24 cellular contexts compared by ENCODE assay signal in the genomic region with DNA sequence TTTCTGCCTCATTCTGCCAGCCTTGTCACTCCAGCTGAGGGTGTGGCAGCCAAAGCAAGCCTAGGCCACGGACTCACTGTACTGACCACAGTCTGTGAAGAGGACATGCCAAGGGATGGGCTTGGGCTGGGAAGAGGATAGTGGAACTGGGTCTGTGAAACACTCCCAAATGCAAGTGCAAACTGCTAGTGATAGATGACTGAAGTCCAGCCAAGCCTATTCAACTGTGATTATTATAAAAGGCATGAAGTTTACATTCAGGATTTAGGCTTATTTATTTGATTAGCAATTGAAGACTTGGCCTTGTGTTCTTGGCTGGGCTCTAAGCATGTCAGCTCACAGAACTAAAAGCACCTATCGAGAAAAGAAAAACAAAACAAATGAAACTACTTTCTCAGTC.
DNase-seq lines count a peak whose midpoint lies in the region; ATAC-seq, FAIRE-seq and TF ChIP-seq lines count a peak whose summit lies in the region.
"Had no signal": no experiment of that assay in that cellular context is flagged by ENCODE, and none has a peak within 500 bp of the region (broad histone marks: within the 10 kb centered on the region; RNA-seq: fewer than 3 reads in every experiment).

No MANE protein-coding gene starts in this region.

- no peak overlapping the region for H4K91ac ChIP-seq in neuronal stem cell (ENCODE audit: low read depth, low read length, poor library complexity)

- H3K79me2 ChIP-seq in fibroblast of lung (ENCODE audit: control insufficient read depth, insufficient read depth, low read length), result no peaks in the 10 kb centered on the region

- H3K27me3 ChIP-seq in MG63 (no peaks in the 10 kb centered on the region), bronchial epithelial cell (ENCODE audit: control insufficient read depth, insufficient read depth, low read length) (no peaks in the 10 kb centered on the region), fibroblast of lung (ENCODE audit: control insufficient read depth, insufficient read depth, low read length) (no peaks in the 10 kb centered on the region), neuronal stem cell (ENCODE audit: control insufficient read depth in 3 of 3, insufficient read depth in 3 of 3, low read depth in 1 of 3, low read length in 3 of 3) (no peaks in the 10 kb centered on the region), left lung (no peaks in the 10 kb centered on the region)

- no peak overlapping the region for H2BK120ac ChIP-seq in neuronal stem cell (ENCODE audit: low read depth, low read length)

- H3K9me3 ChIP-seq in MG63, result no peaks in the 10 kb centered on the region
- H3K9me3 ChIP-seq in fibroblast of lung (ENCODE audit: control insufficient read depth, insufficient read depth, low read depth, low read length), result no peaks in the 10 kb centered on the region
- H3K9me3 ChIP-seq in neuronal stem cell (replicated peaks in 1 of 2; ENCODE audit: control insufficient read depth in 2 of 2, insufficient read depth in 1 of 2, low read depth in 1 of 2, low read length in 2 of 2), result no peaks in the 10 kb centered on the region
- H3K9me3 ChIP-seq in left lung, result no peaks in the 10 kb centered on the region
- H3K9me3 ChIP-seq: SK-N-SH had no signal

- H3K4me1 ChIP-seq in fibroblast of lung (ENCODE audit: control insufficient read depth, extremely low read depth, insufficient read depth, low read length) (peaks cover 2% of the 10 kb centered on the region), neuronal stem cell (ENCODE audit: control insufficient read depth in 2 of 2, insufficient read depth in 1 of 2, low read depth in 1 of 2, low read length in 2 of 2) (no peaks in the 10 kb centered on the region), left lung (peaks cover 0 to 3% of the 10 kb centered on the region in 2 donors)

- TF ChIP-seq CTCF in bronchial epithelial cell (IDR thresholded peaks at IDR 0.05; ENCODE audit: insufficient read depth, low read length, severe bottlenecking) (no peak), fibroblast of lung (conservative IDR thresholded peaks at IDR 0.05 in 1 of 2, IDR thresholded peaks at IDR 0.05 in 1 of 2; ENCODE audit: low read depth in 1 of 2, low read length in 2 of 2) (no peak), left lung (IDR thresholded peaks at IDR 0.05) (no peak)

- H3K9ac ChIP-seq in fibroblast of lung (ENCODE audit: insufficient read depth, low read length) (no peak overlapping the region), neuronal stem cell (ENCODE audit: low read depth, low read length, poor library complexity) (peak overlapping the region; percentile 5)
- H3K9ac ChIP-seq: SK-N-SH had no signal

- intact Hi-C loops in left lung (cut with DNase I), result no loop called here

- H3K36me3 ChIP-seq in MG63 (no peaks in the 10 kb centered on the region), bronchial epithelial cell (ENCODE audit: control insufficient read depth, insufficient read depth, low read length) (no peaks in the 10 kb centered on the region), fibroblast of lung (ENCODE audit: control insufficient read depth, insufficient read depth, low read length) (no peaks in the 10 kb centered on the region), neuronal stem cell (replicated peaks in 1 of 2; ENCODE audit: control insufficient read depth in 2 of 2, insufficient read depth in 2 of 2, low read length in 2 of 2) (no peaks in the 10 kb centered on the region), left lung (no peaks in the 10 kb centered on the region)

- H3K18ac ChIP-seq in neuronal stem cell (ENCODE audit: low read length), result no peak overlapping the region

- H2AFZ ChIP-seq in fibroblast of lung (ENCODE audit: low read length) (no peak overlapping the region), neuronal stem cell (ENCODE audit: low read length) (no peak overlapping the region)
- H2AFZ ChIP-seq: GM23338 had no signal

- H2BK5ac ChIP-seq in neuronal stem cell (ENCODE audit: low read length), result no peak overlapping the region

- peak; percentile 84 for DNase-seq in MG63
- peak; percentile 62 for DNase-seq in bronchial epithelial cell (ENCODE audit: low read depth)
- peak in 1 of 2 donors; percentile 81 for DNase-seq in fibroblast of lung (ENCODE audit: low read depth in 2 of 2)
- DNase-seq in neuronal stem cell (ENCODE audit: low spot score), result no peak
- no peak for DNase-seq in left lung
- no peak for DNase-seq in stimulated activated CD4-positive, alpha-beta T cell treated with anti-CD3 and anti-CD28 coated beads, Interleukin-2, amount 100 ng/mL, for 24 hours
- DNase-seq: C1 segment of cervical spinal cord; CD4-positive, alpha-beta memory T cell; COR-L47; DMS53; H9; HFFc6; MV-4-11; NCI-H1105; NCI-H146; NCI-H1930; NCI-H446; NCI-H524 treated with DMSO at 0.1 percent for 48 hours; NCI-H774; SK-N-SH had no signal

- no peak overlapping the region for H3K23ac ChIP-seq in neuronal stem cell (ENCODE audit: low read depth, low read length, poor library complexity)

- H3K14ac ChIP-seq in neuronal stem cell (ENCODE audit: low read length), result no peak overlapping the region

- no CpG with 5 or more reads among the region's 2 CpGs for WGBS in neuronal stem cell (ENCODE audit: extremely low coverage in 2 of 2, insufficient read length in 2 of 2, insufficient replicate concordance in 1 of 2), 2 donors

- no peak overlapping the region for H2BK15ac ChIP-seq in neuronal stem cell (ENCODE audit: low read length)

- H3K4ac ChIP-seq in neuronal stem cell (ENCODE audit: low read length), result no peak overlapping the region

- no peak overlapping the region for H2AK5ac ChIP-seq in neuronal stem cell (ENCODE audit: low read depth, low read length)

- no peaks in the 10 kb centered on the region for H3K79me1 ChIP-seq in neuronal stem cell (ENCODE audit: low read depth, low read length)

- ATAC-seq in HG02885 (IDR thresholded peaks at IDR 0.05; ENCODE audit: poor library complexity, unreplicated experiment) (no peak), left lung (no peak)
- ATAC-seq: GM23338 had no signal

- FAIRE-seq in bronchial epithelial cell (lab: Jason Lieb, UNC), result no peak
- FAIRE-seq: RCC 7860 had no signal

- H4K20me1 ChIP-seq in fibroblast of lung (ENCODE audit: control insufficient read depth, extremely low read depth, insufficient read depth, low read length), result no peaks in the 10 kb centered on the region

- H3K4me3 ChIP-seq in MG63, result no peak overlapping the region
- no peak overlapping the region for H3K4me3 ChIP-seq in bronchial epithelial cell (ENCODE audit: low read depth, low read length)
- no peak overlapping the region for H3K4me3 ChIP-seq in fibroblast of lung (replicated peaks in 1 of 4; ENCODE audit: control extremely low read depth in 1 of 4, insufficient read depth in 1 of 4, low read depth in 3 of 4, low read length in 4 of 4)
- H3K4me3 ChIP-seq in neuronal stem cell (ENCODE audit: low read length in 2 of 2), result no peak overlapping the region
- no peak overlapping the region for H3K4me3 ChIP-seq in left lung
- H3K4me3 ChIP-seq: GM23338 had no signal

- no peak overlapping the region for H3K27ac ChIP-seq in fibroblast of lung (ENCODE audit: insufficient read depth, low read length)
- no peak overlapping the region for H3K27ac ChIP-seq in neuronal stem cell (replicated peaks; ENCODE audit: low read length)
- H3K27ac ChIP-seq in left lung, result no peak overlapping the region
- H3K27ac ChIP-seq: HL-60 had no signal

- no peak overlapping the region for H4K8ac ChIP-seq in neuronal stem cell (ENCODE audit: low read depth, low read length)

- no peak overlapping the region for H2BK12ac ChIP-seq in neuronal stem cell (ENCODE audit: low read length)

- H3K4me2 ChIP-seq in fibroblast of lung (ENCODE audit: extremely low read depth, insufficient read depth, low read length) (peak overlapping the region; percentile 45), neuronal stem cell (ENCODE audit: insufficient read depth, low read length, poor library complexity, severe bottlenecking) (no peak overlapping the region)
- H3K4me2 ChIP-seq: GM23338, SK-N-SH had no signal

Comparison
In these comparisons a context has a peak if more than half of its experiments do, and no peak if none do; other contexts are left out.
1. DNase-seq: peak in MG63 (single experiment) and bronchial epithelial cell (single experiment); none in neuronal stem cell (single experiment), left lung (0 of 2) and stimulated activated CD4-positive, alpha-beta T cell treated with anti-CD3 and anti-CD28 coated beads, Interleukin-2, amount 100 ng/mL, for 24 hours (0 of 2).